ENCODE assay signal across 2 cellular contexts in the genomic region with DNA sequence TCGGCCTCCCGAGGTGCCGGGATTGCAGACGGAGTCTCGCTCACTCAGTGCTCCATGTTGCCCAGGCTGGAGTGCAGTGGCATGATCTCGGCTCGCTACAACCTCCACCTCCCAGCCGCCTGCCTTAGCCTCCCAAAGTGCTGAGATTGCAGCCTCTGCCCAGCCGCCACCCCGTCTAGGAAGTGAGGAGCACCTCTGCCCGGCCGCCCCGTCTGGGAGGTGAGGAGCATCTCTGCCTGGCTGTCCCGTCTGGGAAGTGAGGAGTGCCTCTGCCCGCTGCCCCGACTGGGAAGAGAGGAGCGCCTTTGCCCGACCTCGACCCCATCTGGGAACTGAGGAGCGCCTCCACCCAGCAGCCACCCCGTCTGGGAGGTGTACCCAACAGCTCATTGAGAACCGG. TPM values are rescaled to one million over a fixed set of nuclear protein-coding genes. Genes with fewer than 3 reads are reported as not detected.
DNase-seq lines count a peak whose midpoint lies in the region; ATAC-seq, FAIRE-seq and TF ChIP-seq lines count a peak whose summit lies in the region.
"Not testable (repeated sequence)": the region's sequence is repeated elsewhere in the genome, so short reads cannot be mapped to it uniquely, and the experiment has no call there.

No MANE protein-coding gene starts in this region.

- peaks cover 31% of the 10 kb centered on the region for H3K27me3 Mint-ChIP-seq in chondrocyte (ENCODE audit: low read depth)

- not testable (repeated sequence) for FAIRE-seq in HepG2 (lab: Jason Lieb, UNC)

- H3K4me1 ChIP-seq in HepG2 (ENCODE audit: insufficient read depth, low read length), result peaks cover 36% of the 10 kb centered on the region

- peak; percentile 89 for DNase-seq in chondrocyte (ENCODE audit: low spot score)
- DNase-seq in HepG2 (ENCODE audit: low spot score), result not testable (repeated sequence)

- intact Hi-C loops in HepG2 (cut with micrococcal nuclease; ENCODE audit: unreplicated experiment), result not testable (repeated sequence)

- H2AFZ ChIP-seq in HepG2 (ENCODE audit: low read length), result not testable (repeated sequence)

- H3K27ac Mint-ChIP-seq in chondrocyte (ENCODE audit: unreplicated experiment), result not testable (repeated sequence)

- not testable (repeated sequence) for H3K79me2 ChIP-seq in HepG2 (ENCODE audit: insufficient read depth, low read length)

- not testable (repeated sequence) for BruUV-seq in HepG2 (replicated peaks; lab: Mats Ljungman, UMichigan)

- 86% methylated on average over 22 of the region's 22 CpGs for WGBS in HepG2 (ENCODE audit: low lambda C conversion rate)

- peaks cover 12% of the 10 kb centered on the region; the same call in 1 of the 2 replicates for H3K9me3 ChIP-seq in HepG2 (ENCODE audit: low read length)

- not testable (repeated sequence) for TF ChIP-seq RAD21 in HepG2 (CRISPR knock-in tag; IDR thresholded peaks at IDR 0.05)

- H3K27me3 ChIP-seq in HepG2 (ENCODE audit: control insufficient read depth in 1 of 2, insufficient read depth in 2 of 2, low read length in 2 of 2), result not testable (repeated sequence)

- peaks cover 14% of the 10 kb centered on the region for H3K9me3 Mint-ChIP-seq in chondrocyte (ENCODE audit: low read depth)

- in situ Hi-C loops in HepG2 (cut with HindIII; ENCODE audit: extremely low pct_ligation_motif_present, low pct_unique_long_range_greater_than_20kb), result not testable (repeated sequence)

- H4K20me1 ChIP-seq in HepG2 (ENCODE audit: insufficient read depth, low read length), result not testable (repeated sequence)

- CTCF ChIA-PET in HepG2 (lab: Yijun Ruan, JAX; ENCODE audit: low intra/inter-chr PET ratio, low total read pairs), result not testable (repeated sequence)

- TF ChIP-seq EP300 in HepG2 (IDR thresholded peaks at IDR 0.05; ENCODE audit: low read depth in 2 of 2, low read length in 2 of 2); HepG2 (CRISPR knock-in tag; IDR thresholded peaks at IDR 0.05; ENCODE audit: borderline replicate concordance): not testable (repeated sequence)

- not testable (repeated sequence) for H3K4me1 Mint-ChIP-seq in chondrocyte (ENCODE audit: low read depth)

- not testable (repeated sequence) for H3K4me3 ChIP-seq in HepG2 (replicated peaks in 1 of 3; ENCODE audit: insufficient read depth in 1 of 3, low read depth in 2 of 3, low read length in 3 of 3)

- not testable (repeated sequence) for TF ChIP-seq POLR2A in HepG2 (IDR thresholded peaks at IDR 0.05; ENCODE audit: insufficient read depth in 1 of 2, low read depth in 2 of 2, low read length in 2 of 2)

- not testable (repeated sequence) for H3K36me3 Mint-ChIP-seq in chondrocyte (ENCODE audit: low read depth)

- not testable (repeated sequence) for TF ChIP-seq CTCF in chondrocyte (IDR thresholded peaks at IDR 0.05); HepG2 (CRISPR knock-in tag; IDR thresholded peaks at IDR 0.05)

- H3K36me3 ChIP-seq in HepG2 (replicated peaks in 1 of 2; ENCODE audit: control insufficient read depth in 1 of 2, insufficient read depth in 2 of 2, low read length in 2 of 2), result not testable (repeated sequence)

- not testable (repeated sequence) for ATAC-seq in HepG2

- H3K4me3 Mint-ChIP-seq in chondrocyte (ENCODE audit: unreplicated experiment), result not testable (repeated sequence)

- not testable (repeated sequence) for H3K27ac ChIP-seq in HepG2 (ENCODE audit: extremely low read length, insufficient read depth, low read length)

- POLR2A ChIA-PET in HepG2 (lab: Yijun Ruan, JAX), result not testable (repeated sequence)

- H3K4me2 ChIP-seq in HepG2 (ENCODE audit: low read depth, low read length), result not testable (repeated sequence)

- not testable (repeated sequence) for H3K9ac ChIP-seq in HepG2 (ENCODE audit: insufficient read depth, low read depth, low read length)

TF ChIP-seq in HepG2, 621 proteins besides CTCF, POLR2A, EP300 and RAD21 (continues in another document):
- TF ChIP-seq, protein P1, sequence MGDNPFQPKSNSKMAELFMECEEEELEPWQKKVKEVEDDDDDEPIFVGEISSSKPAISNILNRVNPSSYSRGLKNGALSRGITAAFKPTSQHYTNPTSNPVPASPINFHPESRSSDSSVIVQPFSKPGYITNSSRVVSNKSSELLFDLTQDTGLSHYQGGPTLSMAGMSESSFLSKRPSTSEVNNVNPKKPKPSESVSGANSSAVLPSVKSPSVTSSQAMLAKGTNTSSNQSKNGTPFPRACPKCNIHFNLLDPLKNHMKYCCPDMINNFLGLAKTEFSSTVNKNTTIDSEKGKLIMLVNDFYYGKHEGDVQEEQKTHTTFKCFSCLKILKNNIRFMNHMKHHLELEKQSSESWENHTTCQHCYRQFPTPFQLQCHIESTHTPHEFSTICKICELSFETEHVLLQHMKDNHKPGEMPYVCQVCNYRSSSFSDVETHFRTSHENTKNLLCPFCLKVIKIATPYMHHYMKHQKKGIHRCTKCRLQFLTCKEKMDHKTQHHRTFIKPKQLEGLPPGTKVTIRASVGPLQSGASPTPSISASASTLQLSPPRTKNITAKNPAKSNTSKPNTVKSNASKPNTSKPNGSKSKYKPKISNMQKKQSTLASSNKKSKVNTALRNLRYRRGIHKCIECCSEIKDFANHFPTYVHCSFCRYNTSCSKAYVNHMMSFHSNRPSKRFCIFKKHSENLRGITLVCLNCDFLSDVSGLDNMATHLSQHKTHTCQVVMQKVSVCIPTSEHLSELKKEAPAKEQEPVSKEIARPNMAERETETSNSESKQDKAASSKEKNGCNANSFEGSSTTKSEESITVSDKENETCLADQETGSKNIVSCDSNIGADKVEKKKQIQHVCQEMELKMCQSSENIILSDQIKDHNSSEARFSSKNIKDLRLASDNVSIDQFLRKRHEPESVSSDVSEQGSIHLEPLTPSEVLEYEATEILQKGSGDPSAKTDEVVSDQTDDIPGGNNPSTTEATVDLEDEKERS (CRISPR knock-in tag; IDR thresholded peaks at IDR 0.05), result peak; percentile 62; the same call in 1 of the 2 replicates
- TF ChIP-seq, protein P2, sequence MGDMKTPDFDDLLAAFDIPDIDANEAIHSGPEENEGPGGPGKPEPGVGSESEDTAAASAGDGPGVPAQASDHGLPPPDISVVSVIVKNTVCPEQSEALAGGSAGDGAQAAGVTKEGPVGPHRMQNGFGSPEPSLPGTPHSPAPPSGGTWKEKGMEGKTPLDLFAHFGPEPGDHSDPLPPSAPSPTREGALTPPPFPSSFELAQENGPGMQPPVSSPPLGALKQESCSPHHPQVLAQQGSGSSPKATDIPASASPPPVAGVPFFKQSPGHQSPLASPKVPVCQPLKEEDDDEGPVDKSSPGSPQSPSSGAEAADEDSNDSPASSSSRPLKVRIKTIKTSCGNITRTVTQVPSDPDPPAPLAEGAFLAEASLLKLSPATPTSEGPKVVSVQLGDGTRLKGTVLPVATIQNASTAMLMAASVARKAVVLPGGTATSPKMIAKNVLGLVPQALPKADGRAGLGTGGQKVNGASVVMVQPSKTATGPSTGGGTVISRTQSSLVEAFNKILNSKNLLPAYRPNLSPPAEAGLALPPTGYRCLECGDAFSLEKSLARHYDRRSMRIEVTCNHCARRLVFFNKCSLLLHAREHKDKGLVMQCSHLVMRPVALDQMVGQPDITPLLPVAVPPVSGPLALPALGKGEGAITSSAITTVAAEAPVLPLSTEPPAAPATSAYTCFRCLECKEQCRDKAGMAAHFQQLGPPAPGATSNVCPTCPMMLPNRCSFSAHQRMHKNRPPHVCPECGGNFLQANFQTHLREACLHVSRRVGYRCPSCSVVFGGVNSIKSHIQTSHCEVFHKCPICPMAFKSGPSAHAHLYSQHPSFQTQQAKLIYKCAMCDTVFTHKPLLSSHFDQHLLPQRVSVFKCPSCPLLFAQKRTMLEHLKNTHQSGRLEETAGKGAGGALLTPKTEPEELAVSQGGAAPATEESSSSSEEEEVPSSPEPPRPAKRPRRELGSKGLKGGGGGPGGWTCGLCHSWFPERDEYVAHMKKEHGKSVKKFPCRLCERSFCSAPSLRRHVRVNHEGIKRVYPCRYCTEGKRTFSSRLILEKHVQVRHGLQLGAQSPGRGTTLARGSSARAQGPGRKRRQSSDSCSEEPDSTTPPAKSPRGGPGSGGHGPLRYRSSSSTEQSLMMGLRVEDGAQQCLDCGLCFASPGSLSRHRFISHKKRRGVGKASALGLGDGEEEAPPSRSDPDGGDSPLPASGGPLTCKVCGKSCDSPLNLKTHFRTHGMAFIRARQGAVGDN (CRISPR knock-in tag; IDR thresholded peaks at IDR 0.05), result peak; percentile 56; the same call in 1 of the 2 replicates

RNA-seq across cellular contexts. Expression of a gene that starts 30.6 kb away (rescaled TPM):
- total RNA-seq in chondrocyte (16.8 to 19.5 TPM (median 18.5 TPM) in 3 replicates), HepG2 (2016; rRNA removed; fragmentation: Illumina TruSeq; extraction: Trizol) (15.2 and 27.9 TPM in 2 replicates)
- total RNA-seq in HepG2 (2016; cell fraction: cytosol; rRNA removed; fragmentation: Illumina TruSeq; extraction: Trizol; ENCODE audit: low read depth), result 15.7 and 17.8 TPM in 2 replicates
- total RNA-seq in HepG2 (2016; cell fraction: insoluble cytoplasmic fraction; rRNA removed; fragmentation: Illumina TruSeq; extraction: Trizol), result 15.2 and 33.1 TPM in 2 replicates
- 5.6 and 5.8 TPM in 2 replicates for total RNA-seq in HepG2 (2016; cell fraction: membrane; rRNA removed; fragmentation: Illumina TruSeq; extraction: Trizol)
- total RNA-seq in HepG2 (2016; cell fraction: nucleus; rRNA removed; fragmentation: Illumina TruSeq; extraction: Trizol), result 13.3 and 14.1 TPM in 2 replicates
- 5.4 and 5.7 TPM in 2 replicates for polyA plus RNA-seq in HepG2 (2011; rRNA removed)
- 1.7 and 2.7 TPM in 2 replicates for polyA plus RNA-seq in HepG2 (2011; cell fraction: cytosol; rRNA removed)
- 3.0 and 4.3 TPM in 2 replicates for polyA plus RNA-seq in HepG2 (2011; cell fraction: nucleus; rRNA removed)
- polyA plus RNA-seq in HepG2 (2012), result 6.4 and 8.2 TPM in 2 replicates
- 0.23 and 0.35 TPM in 2 replicates for polyA plus RNA-seq in HepG2 (2016; cell fraction: cytosol; fragmentation: Illumina TruSeq; extraction: Trizol; ENCODE audit: low read depth)
- polyA plus RNA-seq in HepG2 (2016; cell fraction: insoluble cytoplasmic fraction; fragmentation: Illumina TruSeq; extraction: Trizol; ENCODE audit: low read depth), result 8.7 and 9.8 TPM in 2 replicates
- 0.58 and 0.98 TPM in 2 replicates for polyA plus RNA-seq in HepG2 (2016; cell fraction: membrane; fragmentation: Illumina TruSeq; extraction: Trizol; ENCODE audit: low read depth)
- 8.7 and 13.2 TPM in 2 replicates for polyA plus RNA-seq in HepG2 (2016; cell fraction: nucleus; fragmentation: Illumina TruSeq; extraction: Trizol; ENCODE audit: insufficient read depth, low read depth)
- 26.2 and 26.7 TPM in 2 replicates for polyA minus RNA-seq in HepG2 (2011; rRNA and poly(A)+ RNA removed; ENCODE audit: low replicate concordance)
- 19.2 and 21.1 TPM in 2 replicates for polyA minus RNA-seq in HepG2 (2011; cell fraction: cytosol; rRNA and poly(A)+ RNA removed)
- 15.1 and 21.3 TPM in 2 replicates for polyA minus RNA-seq in HepG2 (2011; cell fraction: nucleus; rRNA and poly(A)+ RNA removed)
